ENCODE assay signal across 28 cellular contexts in genomic region chr1:70427976-70428375, GRCh38. TPM values are rescaled to one million over a fixed set of nuclear protein-coding genes. Genes with fewer than 3 reads are reported as not detected.
DNase-seq lines count a peak whose midpoint lies in the region; ATAC-seq and TF ChIP-seq lines count a peak whose summit lies in the region.
"Had no signal": no experiment of that assay in that cellular context is flagged by ENCODE, and none has a peak within 500 bp of the region (broad histone marks: within the 10 kb centered on the region; RNA-seq: fewer than 3 reads in every experiment).

No MANE protein-coding gene starts in this region.

- peak overlapping the region; percentile 89 for H3K27ac Mint-ChIP-seq in endothelial cell (ENCODE audit: unreplicated experiment)
- H3K27ac Mint-ChIP-seq: activated CD4-positive, alpha-beta memory T cell treated with anti-CD3 and anti-CD28 coated beads, Interleukin-2, amount 10 ng/mL, durations not matched to agents 7 days and 5 days; activated naive CD8-positive, alpha-beta T cell treated with anti-CD3 and anti-CD28 coated beads, Interleukin-2, amount 10 ng/mL, durations not matched to agents 7 days and 5 days; brain; effector memory CD8-positive, alpha-beta T cell; memory B cell had no signal

- peaks cover 35% of the 10 kb centered on the region for H3K4me1 Mint-ChIP-seq in endothelial cell (ENCODE audit: unreplicated experiment)
- H3K4me1 Mint-ChIP-seq: brain had no signal

- DNase-seq in EH (ENCODE audit: low read depth) (peak; percentile 54), SJSA1 (ENCODE audit: low read depth in 1 of 2, low spot score in 2 of 2) (peak in 1 of 2 experiments; percentile 36), endothelial cell (ENCODE audit: low spot score) (no peak), kidney tubule cell (ENCODE audit: low spot score) (peak; percentile 19), T-helper 1 cell (no peak)
- DNase-seq in stimulated activated naive CD4-positive, alpha-beta T cell (lab: John Stamatoyannopoulos, UW) = no peak
- DNase-seq in activated T-cell treated with anti-CD3 and anti-CD28 coated beads, Interleukin-2, amount 50 U/mL, for 1 hour = no peak
- DNase-seq: activated CD4-positive, alpha-beta memory T cell treated with anti-CD3 and anti-CD28 coated beads, Interleukin-2, amount 10 ng/mL, durations not matched to agents 7 days and 5 days; activated CD4-positive, CD25-positive, alpha-beta regulatory T cell; activated effector memory CD4-positive, alpha-beta T cell treated with Interleukin-2 at 50 U/mL for 16 hours; activated naive CD8-positive, alpha-beta T cell treated with anti-CD3 and anti-CD28 coated beads, Interleukin-2, amount 10 ng/mL, durations not matched to agents 7 days and 5 days; colonic mucosa; DND-41; effector memory CD8-positive, alpha-beta T cell; H7; left cardiac atrium; NCI-H1092 treated with DMSO at 0.1 percent for 48 hours; NCI-H1930; NCI-H345; NCI-H774; psoas muscle; RPMI8226; T-helper 9 cell; transverse colon had no signal

- no peaks in the 10 kb centered on the region for H3K27me3 ChIP-seq in SJSA1 (replicated peaks)
- H3K27me3 ChIP-seq: BLaER1, colonic mucosa, transverse colon had no signal

- peaks cover 6% of the 10 kb centered on the region for H3K4me1 ChIP-seq in SJSA1 (replicated peaks)
- H3K4me1 ChIP-seq: BLaER1, psoas muscle had no signal

- H3K27me3 Mint-ChIP-seq in endothelial cell (ENCODE audit: unreplicated experiment) = peaks cover 4% of the 10 kb centered on the region
- H3K27me3 Mint-ChIP-seq: activated CD4-positive, alpha-beta memory T cell treated with anti-CD3 and anti-CD28 coated beads, Interleukin-2, amount 10 ng/mL, durations not matched to agents 7 days and 5 days; activated naive CD8-positive, alpha-beta T cell treated with anti-CD3 and anti-CD28 coated beads, Interleukin-2, amount 10 ng/mL, durations not matched to agents 7 days and 5 days; brain; effector memory CD8-positive, alpha-beta T cell; memory B cell had no signal

- no peaks in the 10 kb centered on the region for H3K36me3 ChIP-seq in SJSA1
- H3K36me3 ChIP-seq: BLaER1, colonic mucosa had no signal

- no peaks in the 10 kb centered on the region for H3K9me3 ChIP-seq in SJSA1 (replicated peaks)
- H3K9me3 ChIP-seq: BLaER1, colonic mucosa, psoas muscle, transverse colon had no signal

- no peak overlapping the region for H3K4me3 Mint-ChIP-seq in endothelial cell (ENCODE audit: unreplicated experiment)
- H3K4me3 Mint-ChIP-seq: activated CD4-positive, alpha-beta memory T cell treated with anti-CD3 and anti-CD28 coated beads, Interleukin-2, amount 10 ng/mL, durations not matched to agents 7 days and 5 days; activated naive CD8-positive, alpha-beta T cell treated with anti-CD3 and anti-CD28 coated beads, Interleukin-2, amount 10 ng/mL, durations not matched to agents 7 days and 5 days; brain; effector memory CD8-positive, alpha-beta T cell; memory B cell had no signal

- peak overlapping the region; percentile 18; the same call in 1 of the 2 replicates for H3K27ac ChIP-seq in SJSA1
- H3K27ac ChIP-seq: BLaER1, colonic mucosa, psoas muscle, transverse colon had no signal

- no peak overlapping the region for H3K4me3 ChIP-seq in SJSA1
- H3K4me3 ChIP-seq: BLaER1, colonic mucosa, psoas muscle, transverse colon had no signal

- ATAC-seq in HG03095 (IDR thresholded peaks at IDR 0.05; ENCODE audit: unreplicated experiment) = no peak
- ATAC-seq: effector memory CD8-positive, alpha-beta T cell; left cardiac atrium; psoas muscle had no signal

- H3K9me3 Mint-ChIP-seq in endothelial cell (ENCODE audit: unreplicated experiment) = no peaks in the 10 kb centered on the region
- H3K9me3 Mint-ChIP-seq: activated CD4-positive, alpha-beta memory T cell treated with anti-CD3 and anti-CD28 coated beads, Interleukin-2, amount 10 ng/mL, durations not matched to agents 7 days and 5 days; activated naive CD8-positive, alpha-beta T cell treated with anti-CD3 and anti-CD28 coated beads, Interleukin-2, amount 10 ng/mL, durations not matched to agents 7 days and 5 days; brain; effector memory CD8-positive, alpha-beta T cell; memory B cell had no signal

- H3K36me3 Mint-ChIP-seq in endothelial cell (ENCODE audit: low read depth, unreplicated experiment) = peaks cover 24% of the 10 kb centered on the region
- H3K36me3 Mint-ChIP-seq: activated naive CD8-positive, alpha-beta T cell treated with anti-CD3 and anti-CD28 coated beads, Interleukin-2, amount 10 ng/mL, durations not matched to agents 7 days and 5 days had no signal

- TF ChIP-seq CTCF in endothelial cell (IDR thresholded peaks at IDR 0.05; ENCODE audit: unreplicated experiment) = no peak

RNA-seq across cellular contexts. Expression of gene CTH, which starts 16.9 kb away (rescaled TPM):
- 2.2 and 2.8 TPM in 2 replicates for total RNA-seq in SJSA1 (2014; rRNA removed; shearing (Covaris generic))
- 20.2 TPM for total RNA-seq in endothelial cell (ENCODE audit: unreplicated experiment)

Comparison
In these comparisons a context has a peak if more than half of its experiments do, and no peak if none do; other contexts are left out.
1. DNase-seq: peak in EH (single experiment) and kidney tubule cell (single experiment); none in endothelial cell (single experiment), stimulated activated naive CD4-positive, alpha-beta T cell (0 of 6), T-helper 1 cell (0 of 5) and activated T-cell treated with anti-CD3 and anti-CD28 coated beads, Interleukin-2, amount 50 U/mL, for 1 hour (single experiment).